Comparison of ENCODE assay signal across 18 cellular contexts in the genomic region with DNA sequence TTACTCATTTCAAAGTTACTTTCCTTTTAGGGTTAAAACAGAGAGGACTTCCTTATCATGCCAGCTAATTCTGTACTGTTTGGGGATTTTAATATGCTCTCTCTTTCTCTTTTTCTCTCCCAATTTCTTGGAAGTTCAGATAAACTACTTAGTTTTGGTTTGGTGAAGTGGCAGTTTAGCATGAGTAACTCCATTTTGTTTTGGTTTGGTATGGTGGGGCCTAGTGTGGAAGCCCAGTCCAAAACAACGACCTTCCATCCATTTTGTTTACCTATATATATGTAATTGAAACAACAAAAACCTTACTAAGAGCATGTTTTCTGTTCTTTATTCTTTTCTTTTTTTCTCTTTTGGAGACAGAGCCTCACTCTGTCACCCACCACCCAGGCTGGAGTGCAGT. TPM values are rescaled to one million over a fixed set of nuclear protein-coding genes. Genes with fewer than 3 reads are reported as not detected.
DNase-seq lines count a peak whose midpoint lies in the region; ATAC-seq and TF ChIP-seq lines count a peak whose summit lies in the region.
"Had no signal": no experiment of that assay in that cellular context is flagged by ENCODE, and none has a peak within 500 bp of the region (broad histone marks: within the 10 kb centered on the region; RNA-seq: fewer than 3 reads in every experiment).

No MANE protein-coding gene starts in this region.

- H3K4me3 Mint-ChIP-seq in activated naive CD4-positive, alpha-beta T cell treated with anti-CD3 and anti-CD28 coated beads for 36 hours: no peak overlapping the region
- H3K4me3 Mint-ChIP-seq in activated T-helper 2 cell treated with anti-CD3 and anti-CD28 coated beads, Interferon-gamma antibody, Interleukin-2, Interleukin-4, amounts not matched to agents 10 μg/mL and 5 μg/mL and 100 μg/mL, durations not matched to agents 14 hours and 24 hours and 36 hours (ENCODE audit: low read depth): no peak overlapping the region
- H3K4me3 Mint-ChIP-seq: CD14-positive monocyte, GM23338 had no signal

- no peaks in the 10 kb centered on the region for H3K36me3 ChIP-seq in thyroid gland

- no peak for TF ChIP-seq POLR2A in thyroid gland (IDR thresholded peaks at IDR 0.05)

- CTCF ChIA-PET in activated naive CD4-positive, alpha-beta T cell treated with anti-CD3 and anti-CD28 coated beads for 36 hours (lab: Charles Lee): interaction anchor here (1.2 kb wide), 1 partner anchor 56 kb away, joined by 5 read pairs; a partner anchor contains a TSS

- H3K4me1 Mint-ChIP-seq in activated naive CD4-positive, alpha-beta T cell treated with anti-CD3 and anti-CD28 coated beads for 36 hours (ENCODE audit: low read depth): peaks cover 62% of the 10 kb centered on the region
- H3K4me1 Mint-ChIP-seq in activated T-helper 2 cell treated with anti-CD3 and anti-CD28 coated beads, Interferon-gamma antibody, Interleukin-2, Interleukin-4, amounts not matched to agents 10 μg/mL and 5 μg/mL and 100 μg/mL, durations not matched to agents 14 hours and 24 hours and 36 hours (ENCODE audit: low read depth): peaks cover 48% of the 10 kb centered on the region

- WGBS in thyroid gland, 2 donors: 0 to 35% methylated on average over 1 of the region's 1 CpG

- H3K27me3 ChIP-seq in dorsolateral prefrontal cortex (peaks cover 0 to 11% (median 0%) of the 10 kb centered on the region in 45 donors), thyroid gland (no peaks in the 10 kb centered on the region)

- H3K27ac Mint-ChIP-seq in activated naive CD4-positive, alpha-beta T cell treated with anti-CD3 and anti-CD28 coated beads for 36 hours: peak overlapping the region; percentile 73
- no peak overlapping the region for H3K27ac Mint-ChIP-seq in activated naive CD4-positive, alpha-beta T cell treated with anti-CD3 and anti-CD28 coated beads, Interleukin-2, amount 50 U/mL, for 72 hours
- peak overlapping the region; percentile 34 for H3K27ac Mint-ChIP-seq in activated T-helper 2 cell treated with anti-CD3 and anti-CD28 coated beads, Interferon-gamma antibody, Interleukin-2, Interleukin-4, amounts not matched to agents 10 μg/mL and 5 μg/mL and 100 μg/mL, durations not matched to agents 14 hours and 24 hours and 36 hours
- H3K27ac Mint-ChIP-seq: GM23338 had no signal

- no peak for ATAC-seq in activated naive CD4-positive, alpha-beta T cell treated with anti-CD3 and anti-CD28 coated beads, Interleukin-2, amount 50 U/mL, for 72 hours
- ATAC-seq: GM23338, HCT116 had no signal

- H3K27me3 Mint-ChIP-seq in activated naive CD4-positive, alpha-beta T cell treated with anti-CD3 and anti-CD28 coated beads for 36 hours (ENCODE audit: low read depth): peaks cover 5% of the 10 kb centered on the region
- no peaks in the 10 kb centered on the region for H3K27me3 Mint-ChIP-seq in activated T-helper 2 cell treated with anti-CD3 and anti-CD28 coated beads, Interferon-gamma antibody, Interleukin-2, Interleukin-4, amounts not matched to agents 10 μg/mL and 5 μg/mL and 100 μg/mL, durations not matched to agents 14 hours and 24 hours and 36 hours (ENCODE audit: low read depth)

- H3K9me3 Mint-ChIP-seq in activated naive CD4-positive, alpha-beta T cell treated with anti-CD3 and anti-CD28 coated beads for 36 hours: no peaks in the 10 kb centered on the region
- H3K9me3 Mint-ChIP-seq in activated naive CD4-positive, alpha-beta T cell treated with anti-CD3 and anti-CD28 coated beads, Interleukin-2, amount 50 U/mL, for 72 hours: no peaks in the 10 kb centered on the region
- no peaks in the 10 kb centered on the region for H3K9me3 Mint-ChIP-seq in activated T-helper 2 cell treated with anti-CD3 and anti-CD28 coated beads, Interferon-gamma antibody, Interleukin-2, Interleukin-4, amounts not matched to agents 10 μg/mL and 5 μg/mL and 100 μg/mL, durations not matched to agents 14 hours and 24 hours and 36 hours
- H3K9me3 Mint-ChIP-seq: CD14-positive monocyte, GM23338 had no signal

- intact Hi-C loops in activated naive CD4-positive, alpha-beta T cell treated with anti-CD3 and anti-CD28 coated beads for 36 hours (cut with micrococcal nuclease): no loop called here
- intact Hi-C loops in activated T-helper 2 cell treated with anti-CD3 and anti-CD28 coated beads, Interferon-gamma antibody, Interleukin-2, Interleukin-4, amounts not matched to agents 10 μg/mL and 5 μg/mL and 100 μg/mL, durations not matched to agents 14 hours and 24 hours and 36 hours (cut with micrococcal nuclease): no loop called here
- intact Hi-C loops in dorsolateral prefrontal cortex (cut with DNase I): loop anchor here in 1 of 2 donors (10.0 kb wide), 1 partner anchor 199 kb away; no protein-coding TSS in a partner anchor
- intact Hi-C loops in thyroid gland (cut with DNase I): no loop called here
- intact Hi-C loops in head of caudate nucleus (cut with DNase I): no loop called here

- H3K4me3 ChIP-seq in dorsolateral prefrontal cortex (no peak overlapping the region), thyroid gland (replicated peaks in 1 of 3) (no peak overlapping the region)
- H3K4me3 ChIP-seq: GM23338 had no signal

- TF ChIP-seq CTCF in dorsolateral prefrontal cortex (IDR thresholded peaks at IDR 0.05 in 54 of 56, conservative IDR thresholded peaks at IDR 0.05 in 2 of 56; ENCODE audit: low read depth in 1 of 56, partially characterized antibody in 56 of 56): no peak
- no peak for TF ChIP-seq CTCF in thyroid gland (IDR thresholded peaks at IDR 0.05)
- no peak for TF ChIP-seq CTCF in GM20000 (IDR thresholded peaks at IDR 0.05; ENCODE audit: extremely low read depth, missing control alignments)

- H3K36me3 Mint-ChIP-seq in activated naive CD4-positive, alpha-beta T cell treated with anti-CD3 and anti-CD28 coated beads for 36 hours (ENCODE audit: low read depth): no peaks in the 10 kb centered on the region
- peaks cover 0 to 6% of the 10 kb centered on the region in 2 donors for H3K36me3 Mint-ChIP-seq in activated naive CD4-positive, alpha-beta T cell treated with anti-CD3 and anti-CD28 coated beads, Interleukin-2, amount 50 U/mL, for 72 hours
- H3K36me3 Mint-ChIP-seq in activated T-helper 2 cell treated with anti-CD3 and anti-CD28 coated beads, Interferon-gamma antibody, Interleukin-2, Interleukin-4, amounts not matched to agents 10 μg/mL and 5 μg/mL and 100 μg/mL, durations not matched to agents 14 hours and 24 hours and 36 hours (ENCODE audit: low read depth): no peaks in the 10 kb centered on the region
- H3K36me3 Mint-ChIP-seq: CD14-positive monocyte had no signal

- H3K4me1 ChIP-seq in thyroid gland: peaks cover 13 to 33% of the 10 kb centered on the region in 2 donors

- DNase-seq in activated naive CD4-positive, alpha-beta T cell treated with anti-CD3 and anti-CD28 coated beads for 36 hours: no peak
- no peak for DNase-seq in activated naive CD4-positive, alpha-beta T cell treated with anti-CD3 and anti-CD28 coated beads, Interleukin-2, amount 50 U/mL, for 72 hours (ENCODE audit: low spot score in 2 of 2)
- DNase-seq in activated T-helper 2 cell treated with anti-CD3 and anti-CD28 coated beads, Interferon-gamma antibody, Interleukin-2, Interleukin-4, amounts not matched to agents 10 μg/mL and 5 μg/mL and 100 μg/mL, durations not matched to agents 14 hours and 24 hours and 36 hours (ENCODE audit: low spot score): no peak
- DNase-seq in dorsolateral prefrontal cortex (no peak), thyroid gland (no peak), head of caudate nucleus (no peak), GM20000 (ENCODE audit: low spot score) (no peak)
- DNase-seq: DMS 273 treated with DMSO at 0.1 percent for 48 hours; GDM1; NCI-H1417 treated with DMSO at 0.1 percent for 48 hours; NCI-H2029; NCI-H2171 treated with DMSO at 0.1 percent for 48 hours; NCI-H446 treated with DMSO at 0.1 percent for 48 hours; NK-92 treated with Interleukin-12 subunit alpha and Interleukin-12 subunit beta, amount 100 ng/mL, for 24 hours; RPMI8226 had no signal

- H3K27ac ChIP-seq in dorsolateral prefrontal cortex (peak overlapping the region in 54 of 59 donors; percentile 25 to 94 (median 78)), thyroid gland (peak overlapping the region in 2 of 3 donors; percentile 15 to 83)

- H3K9me3 ChIP-seq in thyroid gland: no peaks in the 10 kb centered on the region

RNA-seq across cellular contexts. Expression of a gene that starts 3.6 kb away (rescaled TPM):
- 1 to 10 TPM; 7.7 to 8.3 TPM for total RNA-seq in activated naive CD4-positive, alpha-beta T cell treated with anti-CD3 and anti-CD28 coated beads for 36 hours
- total RNA-seq in activated naive CD4-positive, alpha-beta T cell treated with anti-CD3 and anti-CD28 coated beads, Interleukin-2, amount 50 U/mL, for 72 hours: 10 to 100 TPM in 1 of 2 donors, 1 to 10 TPM in 1; 7.7 to 29.6 TPM
- 11.1 and 12.5 TPM in 2 replicates for total RNA-seq in activated T-helper 2 cell treated with anti-CD3 and anti-CD28 coated beads, Interferon-gamma antibody, Interleukin-2, Interleukin-4, amounts not matched to agents 10 μg/mL and 5 μg/mL and 100 μg/mL, durations not matched to agents 14 hours and 24 hours and 36 hours
- total RNA-seq in dorsolateral prefrontal cortex: 1 to 10 TPM in 118 of 120 experiments, under 1 TPM in 2; 0.60 to 7.0 (median 2.6) TPM
- 10 to 100 TPM; 53.2 to 79.7 (median 67.1) TPM for total RNA-seq in thyroid gland

RNA-seq across cellular contexts. Expression of a gene that starts 5.6 kb away (rescaled TPM):
- total RNA-seq in activated naive CD4-positive, alpha-beta T cell treated with anti-CD3 and anti-CD28 coated beads for 36 hours: under 1 TPM; 0.81 to 0.88 TPM
- total RNA-seq in activated naive CD4-positive, alpha-beta T cell treated with anti-CD3 and anti-CD28 coated beads, Interleukin-2, amount 50 U/mL, for 72 hours: 1 to 10 TPM in 1 of 2 donors, under 1 TPM in 1; 0.41 to 4.9 TPM
- 1.9 and 2.1 TPM in 2 replicates for total RNA-seq in activated T-helper 2 cell treated with anti-CD3 and anti-CD28 coated beads, Interferon-gamma antibody, Interleukin-2, Interleukin-4, amounts not matched to agents 10 μg/mL and 5 μg/mL and 100 μg/mL, durations not matched to agents 14 hours and 24 hours and 36 hours
- total RNA-seq in dorsolateral prefrontal cortex (10 to 100 TPM in 8 of 120 experiments, 1 to 10 TPM in 112; 2.7 to 12.3 (median 7.0) TPM), thyroid gland (1 to 10 TPM; 3.8 to 7.3 (median 6.5) TPM)

RNA-seq across cellular contexts. Expression of a gene that starts 31.1 kb away (rescaled TPM):
- total RNA-seq in activated naive CD4-positive, alpha-beta T cell treated with anti-CD3 and anti-CD28 coated beads for 36 hours: 1 to 10 TPM; 8.9 to 9.5 TPM
- 10 to 100 TPM; 17.7 to 23.2 TPM for total RNA-seq in activated naive CD4-positive, alpha-beta T cell treated with anti-CD3 and anti-CD28 coated beads, Interleukin-2, amount 50 U/mL, for 72 hours
- total RNA-seq in activated T-helper 2 cell treated with anti-CD3 and anti-CD28 coated beads, Interferon-gamma antibody, Interleukin-2, Interleukin-4, amounts not matched to agents 10 μg/mL and 5 μg/mL and 100 μg/mL, durations not matched to agents 14 hours and 24 hours and 36 hours: 18.7 and 18.8 TPM in 2 replicates
- total RNA-seq in dorsolateral prefrontal cortex (10 to 100 TPM; 11.6 to 25.4 (median 17.0) TPM), thyroid gland (10 to 100 TPM; 37.1 to 67.7 (median 53.0) TPM)

RNA-seq across cellular contexts. Expression of a gene that starts 42.5 kb away (rescaled TPM):
- total RNA-seq in activated naive CD4-positive, alpha-beta T cell treated with anti-CD3 and anti-CD28 coated beads for 36 hours: not detected
- under 1 TPM in 1 of 2 donors, not detected in 1; 0.29 TPM for total RNA-seq in activated naive CD4-positive, alpha-beta T cell treated with anti-CD3 and anti-CD28 coated beads, Interleukin-2, amount 50 U/mL, for 72 hours
- total RNA-seq in activated T-helper 2 cell treated with anti-CD3 and anti-CD28 coated beads, Interferon-gamma antibody, Interleukin-2, Interleukin-4, amounts not matched to agents 10 μg/mL and 5 μg/mL and 100 μg/mL, durations not matched to agents 14 hours and 24 hours and 36 hours: 0.30 TPM in 1 of 2 replicates, not detected in the other
- total RNA-seq in dorsolateral prefrontal cortex (1 to 10 TPM in 20 of 120 experiments, under 1 TPM in 26, not detected in 74; 0.25 to 2.2 (median 0.93) TPM), thyroid gland (not detected)
- total RNA-seq: GM23338 had no signal

RNA-seq across cellular contexts. Expression of a gene that starts 55.4 kb away (rescaled TPM):
- total RNA-seq in activated naive CD4-positive, alpha-beta T cell treated with anti-CD3 and anti-CD28 coated beads for 36 hours: 10 to 100 TPM; 16.1 to 17.7 TPM
- total RNA-seq in activated naive CD4-positive, alpha-beta T cell treated with anti-CD3 and anti-CD28 coated beads, Interleukin-2, amount 50 U/mL, for 72 hours: 10 to 100 TPM; 28.0 to 35.3 TPM
- total RNA-seq in activated T-helper 2 cell treated with anti-CD3 and anti-CD28 coated beads, Interferon-gamma antibody, Interleukin-2, Interleukin-4, amounts not matched to agents 10 μg/mL and 5 μg/mL and 100 μg/mL, durations not matched to agents 14 hours and 24 hours and 36 hours: 27.9 and 28.3 TPM in 2 replicates
- 100 to 1,000 TPM in 26 of 120 experiments, 10 to 100 TPM in 94; 67.7 to 134 (median 89.4) TPM for total RNA-seq in dorsolateral prefrontal cortex
- total RNA-seq in thyroid gland: 10 to 100 TPM; 23.5 to 50.0 (median 31.8) TPM

Comparison
In these comparisons a context has a peak if more than half of its experiments do, and no peak if none do; other contexts are left out.
1. H3K27ac Mint-ChIP-seq: peak in activated naive CD4-positive, alpha-beta T cell treated with anti-CD3 and anti-CD28 coated beads for 36 hours (single experiment) and activated T-helper 2 cell treated with anti-CD3 and anti-CD28 coated beads, Interferon-gamma antibody, Interleukin-2, Interleukin-4, amounts not matched to agents 10 μg/mL and 5 μg/mL and 100 μg/mL, durations not matched to agents 14 hours and 24 hours and 36 hours (single experiment); none in activated naive CD4-positive, alpha-beta T cell treated with anti-CD3 and anti-CD28 coated beads, Interleukin-2, amount 50 U/mL, for 72 hours (0 of 2).